In the genomic region with DNA sequence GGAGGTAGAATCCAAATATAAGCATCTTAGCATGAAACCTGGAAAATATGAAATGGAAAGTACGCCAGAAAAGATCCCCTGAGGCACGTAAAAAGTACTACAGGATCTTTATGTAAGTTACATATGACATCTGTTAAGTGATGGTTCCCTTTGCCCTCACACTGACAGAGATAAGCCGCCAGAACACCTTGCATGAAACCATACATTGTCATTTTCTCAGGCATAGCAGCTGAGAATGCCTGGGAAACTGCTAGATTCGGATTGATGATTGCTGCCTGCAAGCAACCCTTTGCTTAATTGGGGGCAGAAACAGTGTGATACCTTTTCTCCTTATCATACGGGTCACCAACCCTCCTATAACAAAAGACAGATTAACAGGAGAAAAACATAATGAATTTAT, we compare ENCODE assay signal across 24 cellular contexts.
A peak's percentile ranks its signal among the peaks of the same experiment; 100 is the strongest.
DNase-seq lines count a peak whose midpoint lies in the region; ATAC-seq and TF ChIP-seq lines count a peak whose summit lies in the region.
"Had no signal": no experiment of that assay in that cellular context is flagged by ENCODE, and none has a peak within 500 bp of the region (broad histone marks: within the 10 kb centered on the region; RNA-seq: fewer than 3 reads in every experiment).

No MANE protein-coding gene starts in this region.

- TF ChIP-seq EP300 in SK-N-SH (IDR thresholded peaks at IDR 0.05; ENCODE audit: borderline replicate concordance in 1 of 2, low read depth in 1 of 2, low read length in 1 of 2) (peak in 1 of 2 experiments; percentile 83; a peak in 2 of 4 replicates), neural cell (conservative IDR thresholded peaks at IDR 0.05; ENCODE audit: poor library complexity, severe bottlenecking) (no peak)

- POLR2A ChIA-PET in SK-N-SH (lab: Yijun Ruan, JAX): no interaction called here

- H4K20me1 ChIP-seq in SK-N-SH (ENCODE audit: insufficient read depth): no peaks in the 10 kb centered on the region
- H4K20me1 ChIP-seq in neural cell (ENCODE audit: insufficient read depth): no peaks in the 10 kb centered on the region
- H4K20me1 ChIP-seq: BLaER1 had no signal

- no peak overlapping the region for H3K4me2 ChIP-seq in SK-N-SH
- H3K4me2 ChIP-seq in neural cell (ENCODE audit: low read length): no peak overlapping the region
- H3K4me2 ChIP-seq: A549, BLaER1 had no signal

- H3K4me1 ChIP-seq in SK-N-SH (ENCODE audit: control insufficient read depth in 1 of 2, insufficient read depth in 2 of 2, low read depth in 1 of 2, low read length in 1 of 2): peaks cover 0 to 7% of the 10 kb centered on the region in 2 experiments; a peak in 1 of 4 replicates
- H3K4me1 ChIP-seq: A549, BLaER1 had no signal

- H3K36me3 ChIP-seq in SK-N-SH (replicated peaks in 1 of 2; ENCODE audit: control insufficient read depth in 1 of 2, insufficient read depth in 2 of 2, low read length in 1 of 2): no peaks in the 10 kb centered on the region
- no peaks in the 10 kb centered on the region for H3K36me3 ChIP-seq in neural cell (ENCODE audit: insufficient read depth, low read length)
- H3K36me3 ChIP-seq: BLaER1 had no signal

- no peak for TF ChIP-seq CTCF in SK-N-SH (IDR thresholded peaks at IDR 0.05)
- TF ChIP-seq CTCF in neural cell (IDR thresholded peaks at IDR 0.05; ENCODE audit: poor library complexity, severe bottlenecking): no peak

- H3K9ac ChIP-seq in SK-N-SH (no peak overlapping the region), neural cell (ENCODE audit: low read length) (no peak overlapping the region)
- H3K9ac ChIP-seq: BLaER1 had no signal

- TF ChIP-seq RAD21 in SK-N-SH (IDR thresholded peaks at IDR 0.05; ENCODE audit: low read length): peak; percentile 14; the same call in 1 of the 2 replicates
- TF ChIP-seq RAD21 in neural cell (conservative IDR thresholded peaks at IDR 0.05): no peak

- no peak for ATAC-seq in SK-N-SH treated with all-trans-retinoic acid at 6 μM for 48 hours
- ATAC-seq: A549 had no signal

- peak overlapping the region in 1 of 2 experiments; percentile 77; a peak in 2 of 4 replicates for H3K27ac ChIP-seq in SK-N-SH (ENCODE audit: low read depth in 2 of 2, low read length in 1 of 2)
- peak overlapping the region; percentile 18 for H3K27ac ChIP-seq in neural cell (ENCODE audit: low read length)
- H3K27ac ChIP-seq: 22Rv1, A549, BLaER1 had no signal

- H3K9me2 ChIP-seq in SK-N-SH (no peaks in the 10 kb centered on the region), neural cell (ENCODE audit: insufficient read depth, low read length) (no peaks in the 10 kb centered on the region)

- peak; percentile 11 for DNase-seq in NCI-H2171 treated with DMSO at 0.1 percent for 48 hours (lab: John Stamatoyannopoulos, UW)
- DNase-seq in NCI-H2171 (lab: John Stamatoyannopoulos, UW): no peak
- DNase-seq in SK-N-SH: peak; percentile 33
- DNase-seq in SK-N-DZ (ENCODE audit: low spot score): peak; percentile 94
- no peak for DNase-seq in activated effector memory CD4-positive, alpha-beta T cell treated with Interleukin-2 at 50 U/mL for 16 hours
- no peak for DNase-seq in stimulated activated CD4-positive, alpha-beta T cell treated with anti-CD3 and anti-CD28 coated beads, Interleukin-12 subunit alpha, Interleukin-12 subunit beta, amount 100 ng/mL, for 4 hours
- DNase-seq: AML-193; C1 segment of cervical spinal cord; CD4-positive, alpha-beta memory T cell; CD4-positive, CD25-positive, alpha-beta regulatory T cell; CD8-positive, alpha-beta memory T cell; COR-L47; DMS 273 treated with DMSO at 0.1 percent for 48 hours; DMS153; DMS53; DMS79; DND-41; EL; GF-D8 had no signal

- H3K9me3 ChIP-seq in SK-N-SH (0 out of 2 replicates have a peak, but pooled peaks cover 3% of the 10 kb centered on the region), neural cell (ENCODE audit: low read length) (no peaks in the 10 kb centered on the region)
- H3K9me3 ChIP-seq: A549, BLaER1 had no signal

- H3K4me3 ChIP-seq in SK-N-SH (ENCODE audit: low read depth in 2 of 2, low read length in 1 of 2) (no peak overlapping the region), neural cell (ENCODE audit: low read length) (no peak overlapping the region)
- H3K4me3 ChIP-seq: A549, BLaER1 had no signal

- H3K79me2 ChIP-seq in SK-N-SH (ENCODE audit: insufficient read depth) (no peaks in the 10 kb centered on the region), neural cell (replicated peaks; ENCODE audit: insufficient read depth, low read length) (no peaks in the 10 kb centered on the region)

- WGBS in SK-N-SH (ENCODE audit: low lambda C conversion rate): 26% methylated on average over 5 of the region's 5 CpGs

- CTCF ChIA-PET in SK-N-SH (lab: Yijun Ruan, JAX): interaction anchor here (1.3 kb wide), 1 partner anchor 20 kb away, joined by 4 read pairs; no protein-coding TSS in a partner anchor

- no peak overlapping the region for H2AFZ ChIP-seq in SK-N-SH (ENCODE audit: low read depth)
- no peak overlapping the region for H2AFZ ChIP-seq in neural cell (ENCODE audit: low read depth, low read length)

- H3K27me3 ChIP-seq in SK-N-SH (ENCODE audit: insufficient read depth) (no peaks in the 10 kb centered on the region), neural cell (ENCODE audit: insufficient read depth, low read depth, low read length) (no peaks in the 10 kb centered on the region)
- H3K27me3 ChIP-seq: BLaER1 had no signal

- no peaks in the 10 kb centered on the region for H3F3A ChIP-seq in SK-N-SH (replicated peaks; ENCODE audit: insufficient read depth)
- no peaks in the 10 kb centered on the region for H3F3A ChIP-seq in neural cell (ENCODE audit: insufficient read depth, low read length, poor library complexity, severe bottlenecking)

TF ChIP-seq in SK-N-SH, 30 proteins besides CTCF, POLR2A, EP300 and RAD21:
- no peak for TF ChIP-seq SMC3 (IDR thresholded peaks at IDR 0.05; ENCODE audit: low read depth, low read length)
- TF ChIP-seq FOXJ3 (CRISPR knock-in tag; IDR thresholded peaks at IDR 0.05): peak; percentile 94
- peak; percentile 96 for TF ChIP-seq GATA2 (CRISPR knock-in tag; IDR thresholded peaks at IDR 0.05)
- TF ChIP-seq CHD2 (IDR thresholded peaks at IDR 0.05; ENCODE audit: low read length, partially characterized antibody): peak; percentile 48
- no peak for TF ChIP-seq POLR2AphosphoS5 (IDR thresholded peaks at IDR 0.05; ENCODE audit: low read depth, low read length)
- peak; percentile 63; the same call in 1 of the 2 replicates for TF ChIP-seq RCOR1 (IDR thresholded peaks at IDR 0.05; ENCODE audit: low read length)

TF ChIP-seq in SK-N-SH treated with all-trans-retinoic acid at 6 μM for 48 hours, 23 proteins besides CTCF, POLR2A, EP300 and RAD21 (continues in another document):
- TF ChIP-seq ESRRG (CRISPR knock-in tag; IDR thresholded peaks at IDR 0.05) (no peak), ZFP30 (CRISPR knock-in tag; IDR thresholded peaks at IDR 0.05) (no peak), ARNTL (CRISPR knock-in tag; IDR thresholded peaks at IDR 0.05; ENCODE audit: borderline replicate concordance, low read depth) (no peak), OSR1 (CRISPR knock-in tag; IDR thresholded peaks at IDR 0.05) (no peak), TCF4 (CRISPR knock-in tag; IDR thresholded peaks at IDR 0.05; ENCODE audit: borderline replicate concordance) (no peak), ZNF70 (CRISPR knock-in tag; IDR thresholded peaks at IDR 0.05) (no peak), SNAI2 (CRISPR knock-in tag; IDR thresholded peaks at IDR 0.05) (no peak), ZC3H10 (CRISPR knock-in tag; IDR thresholded peaks at IDR 0.05) (no peak)
- TF ChIP-seq, protein P1, sequence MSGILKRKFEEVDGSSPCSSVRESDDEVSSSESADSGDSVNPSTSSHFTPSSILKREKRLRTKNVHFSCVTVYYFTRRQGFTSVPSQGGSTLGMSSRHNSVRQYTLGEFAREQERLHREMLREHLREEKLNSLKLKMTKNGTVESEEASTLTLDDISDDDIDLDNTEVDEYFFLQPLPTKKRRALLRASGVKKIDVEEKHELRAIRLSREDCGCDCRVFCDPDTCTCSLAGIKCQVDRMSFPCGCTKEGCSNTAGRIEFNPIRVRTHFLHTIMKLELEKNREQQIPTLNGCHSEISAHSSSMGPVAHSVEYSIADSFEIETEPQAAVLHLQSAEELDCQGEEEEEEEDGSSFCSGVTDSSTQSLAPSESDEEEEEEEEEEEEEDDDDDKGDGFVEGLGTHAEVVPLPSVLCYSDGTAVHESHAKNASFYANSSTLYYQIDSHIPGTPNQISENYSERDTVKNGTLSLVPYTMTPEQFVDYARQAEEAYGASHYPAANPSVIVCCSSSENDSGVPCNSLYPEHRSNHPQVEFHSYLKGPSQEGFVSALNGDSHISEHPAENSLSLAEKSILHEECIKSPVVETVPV (CRISPR knock-in tag; IDR thresholded peaks at IDR 0.05): no peak

TF ChIP-seq in neural cell, 6 proteins besides CTCF, POLR2A, EP300 and RAD21:
- TF ChIP-seq EZH2 (IDR thresholded peaks at IDR 0.05; ENCODE audit: borderline replicate concordance, insufficient read depth, low read length, poor library complexity, severe bottlenecking) (no peak), POLR2AphosphoS5 (IDR thresholded peaks at IDR 0.05) (peak; percentile 35), MXI1 (conservative IDR thresholded peaks at IDR 0.05; ENCODE audit: poor library complexity, severe bottlenecking) (no peak), SMC3 (conservative IDR thresholded peaks at IDR 0.05; ENCODE audit: poor library complexity) (no peak)

Comparison
In these comparisons a context has a peak if more than half of its experiments do, and no peak if none do; other contexts are left out.
1. DNase-seq: peak in NCI-H2171 treated with DMSO at 0.1 percent for 48 hours (single experiment), SK-N-SH (single experiment) and SK-N-DZ (single experiment); none in NCI-H2171 (single experiment), activated effector memory CD4-positive, alpha-beta T cell treated with Interleukin-2 at 50 U/mL for 16 hours (single experiment) and stimulated activated CD4-positive, alpha-beta T cell treated with anti-CD3 and anti-CD28 coated beads, Interleukin-12 subunit alpha, Interleukin-12 subunit beta, amount 100 ng/mL, for 4 hours (single experiment).